In genomic region chr2:21633531-21634310, GRCh38 we compare ENCODE assay signal across 25 cellular contexts.
DNase-seq lines count a peak whose midpoint lies in the region; ATAC-seq and TF ChIP-seq lines count a peak whose summit lies in the region.
"Had no signal": no experiment of that assay in that cellular context is flagged by ENCODE, and none has a peak within 500 bp of the region (broad histone marks: within the 10 kb centered on the region; RNA-seq: fewer than 3 reads in every experiment).

No MANE protein-coding gene starts in this region.

- H3K4me1 Mint-ChIP-seq in brain: peaks cover 13% of the 10 kb centered on the region
- H3K4me1 Mint-ChIP-seq: activated CD4-positive, alpha-beta memory T cell treated with anti-CD3 and anti-CD28 coated beads, Interleukin-2, amount 10 ng/mL, durations not matched to agents 7 days and 5 days; central memory CD8-positive, alpha-beta T cell; stimulated activated naive CD8-positive, alpha-beta T cell treated with anti-CD3 and anti-CD28 coated beads, Interleukin-15, amount 100 ng/mL, for 72 hours had no signal

- intact Hi-C loops in left colon (cut with DNase I, micrococcal nuclease): no loop called here

- no peaks in the 10 kb centered on the region for H3K36me3 ChIP-seq in brain microvascular endothelial cell (replicated peaks)
- H3K36me3 ChIP-seq: prostate gland, tibial artery had no signal

- no peaks in the 10 kb centered on the region for H3K36me3 Mint-ChIP-seq in brain
- H3K36me3 Mint-ChIP-seq: activated naive CD8-positive, alpha-beta T cell; CD8-positive, alpha-beta T cell had no signal

- H3K27me3 Mint-ChIP-seq in brain: no peaks in the 10 kb centered on the region
- H3K27me3 Mint-ChIP-seq: activated CD4-positive, alpha-beta memory T cell treated with anti-CD3 and anti-CD28 coated beads, Interleukin-2, amount 10 ng/mL, durations not matched to agents 7 days and 5 days; activated naive CD8-positive, alpha-beta T cell; central memory CD8-positive, alpha-beta T cell; stimulated activated naive CD8-positive, alpha-beta T cell treated with anti-CD3 and anti-CD28 coated beads, Interleukin-15, amount 100 ng/mL, for 72 hours had no signal

- no peaks in the 10 kb centered on the region for H3K9me3 Mint-ChIP-seq in brain
- H3K9me3 Mint-ChIP-seq: activated T-helper 2 cell treated with anti-CD3 and anti-CD28 coated beads, Interferon-gamma antibody, Interleukin-2, Interleukin-4, amounts not matched to agents 10 μg/mL and 5 μg/mL and 100 μg/mL, durations not matched to agents 14 hours and 24 hours and 36 hours; central memory CD8-positive, alpha-beta T cell had no signal

- TF ChIP-seq CTCF in brain (conservative IDR thresholded peaks at IDR 0.05) (no peak), brain microvascular endothelial cell (IDR thresholded peaks at IDR 0.05; ENCODE audit: low read depth, low read length, missing control alignments) (no peak)

- H3K27ac Mint-ChIP-seq in brain: peak overlapping the region in 4 of 5 experiments; percentile 4 to 72 (median 52)
- H3K27ac Mint-ChIP-seq: activated CD4-positive, alpha-beta memory T cell treated with anti-CD3 and anti-CD28 coated beads, Interleukin-2, amount 10 ng/mL, durations not matched to agents 7 days and 5 days; activated naive CD8-positive, alpha-beta T cell; activated T-helper 2 cell treated with anti-CD3 and anti-CD28 coated beads, Interferon-gamma antibody, Interleukin-2, Interleukin-4, amounts not matched to agents 10 μg/mL and 5 μg/mL and 100 μg/mL, durations not matched to agents 14 hours and 24 hours and 36 hours; CD8-positive, alpha-beta T cell; stimulated activated naive CD8-positive, alpha-beta T cell treated with anti-CD3 and anti-CD28 coated beads, Interleukin-15, amount 100 ng/mL, for 72 hours had no signal

- H3K27me3 ChIP-seq in brain microvascular endothelial cell (replicated peaks): no peaks in the 10 kb centered on the region
- H3K27me3 ChIP-seq: tibial artery had no signal

- peak overlapping the region in 2 of 5 experiments; percentile 22 to 49 for H3K4me3 Mint-ChIP-seq in brain
- H3K4me3 Mint-ChIP-seq: activated CD4-positive, alpha-beta memory T cell treated with anti-CD3 and anti-CD28 coated beads, Interleukin-2, amount 10 ng/mL, durations not matched to agents 7 days and 5 days; activated naive CD8-positive, alpha-beta T cell; CD8-positive, alpha-beta T cell; central memory CD8-positive, alpha-beta T cell; stimulated activated naive CD8-positive, alpha-beta T cell treated with anti-CD3 and anti-CD28 coated beads, Interleukin-15, amount 100 ng/mL, for 72 hours had no signal

- no peak overlapping the region for H3K27ac ChIP-seq in brain microvascular endothelial cell
- H3K27ac ChIP-seq: HL-60, prostate gland, tibial artery had no signal

- DNase-seq in DMS 273 (lab: John Stamatoyannopoulos, UW; ENCODE audit: unreplicated experiment) (peak; percentile 4), DMS 273 treated with DMSO at 0.1 percent for 48 hours (lab: John Stamatoyannopoulos, UW) (no peak), NCI-H2227 (lab: John Stamatoyannopoulos, UW; ENCODE audit: unreplicated experiment) (peak; percentile 39), retina (peak; percentile 64), brain microvascular endothelial cell (no peak), KG1 (lab: John Stamatoyannopoulos, UW) (no peak), left colon (no peak)
- DNase-seq: 8988T; activated CD4-positive, alpha-beta memory T cell treated with anti-CD3 and anti-CD28 coated beads, Interleukin-2, amount 10 ng/mL, durations not matched to agents 7 days and 5 days; aorta; CD8-positive, alpha-beta T cell; DMS79 treated with DMSO at 0.1 percent for 48 hours; NCI-H2171; PC-3; stimulated activated CD4-positive, alpha-beta T cell treated with anti-CD3 and anti-CD28 coated beads, Interleukin-15, amount 100 ng/mL, for 24 hours; stimulated activated naive CD8-positive, alpha-beta T cell treated with anti-CD3 and anti-CD28 coated beads, Interleukin-15, amount 100 ng/mL, for 72 hours; T1000; tibial artery had no signal

- no peak for ATAC-seq in left colon
- ATAC-seq: CD8-positive, alpha-beta T cell; PC-3; Right ventricle myocardium inferior; stimulated activated naive CD8-positive, alpha-beta T cell treated with anti-CD3 and anti-CD28 coated beads, Interleukin-15, amount 100 ng/mL, for 72 hours had no signal

- in situ Hi-C loops in brain microvascular endothelial cell (cut with HindIII; ENCODE audit: low pct_ligation_motif_present, low sequenced_read_pairs): no loop called here

- no peak overlapping the region for H3K4me3 ChIP-seq in brain microvascular endothelial cell (ENCODE audit: low read depth, low read length)
- H3K4me3 ChIP-seq: prostate gland, tibial artery had no signal

Comparison
In these comparisons a context has a peak if more than half of its experiments do, and no peak if none do; other contexts are left out.
1. DNase-seq: peak in DMS 273 (single experiment), NCI-H2227 (single experiment) and retina (single experiment); none in DMS 273 treated with DMSO at 0.1 percent for 48 hours (single experiment), brain microvascular endothelial cell (single experiment), KG1 (single experiment) and left colon (0 of 2).